10 cellular contexts compared by ENCODE assay signal in the genomic region with DNA sequence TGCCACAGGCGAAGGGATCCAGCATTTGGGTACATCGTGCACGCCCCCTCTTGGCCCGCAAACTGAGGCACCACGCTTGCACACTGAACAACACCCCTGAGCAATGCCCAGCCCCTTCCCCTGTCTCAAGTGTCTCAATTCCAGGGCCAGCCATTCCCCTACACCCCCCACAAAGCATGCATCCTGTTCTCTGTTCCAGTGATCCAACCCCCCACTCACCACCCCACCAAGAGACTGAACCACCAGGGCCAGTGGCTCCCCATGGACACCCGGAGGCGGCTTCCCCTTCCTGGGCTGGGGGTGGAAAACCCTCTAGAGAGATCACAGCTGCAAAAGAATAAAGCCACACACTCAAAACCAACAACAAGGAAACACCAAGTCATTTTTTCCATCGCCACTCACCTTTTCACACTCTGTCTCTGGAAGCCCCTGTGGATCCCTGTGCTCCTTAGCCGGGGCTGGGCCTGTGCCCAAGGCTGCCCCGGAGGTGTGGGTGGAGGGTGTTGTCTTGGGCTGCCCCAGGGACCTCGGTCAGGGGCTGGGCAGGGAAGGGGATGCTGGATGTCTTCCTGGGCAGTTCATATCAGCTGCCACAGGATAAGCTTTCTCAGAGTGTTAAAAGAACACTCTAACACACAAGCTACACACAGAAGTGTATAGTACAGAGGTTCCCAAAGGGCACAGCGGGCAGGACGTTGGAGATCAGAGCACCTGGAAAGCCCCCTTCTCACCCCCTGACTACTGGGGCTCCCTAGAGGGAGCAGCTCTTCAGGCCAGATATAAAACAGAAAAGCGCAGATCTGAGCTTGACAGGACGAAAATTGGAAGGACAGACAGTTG.
DNase-seq lines count a peak whose midpoint lies in the region; ATAC-seq, FAIRE-seq and TF ChIP-seq lines count a peak whose summit lies in the region.
"Had no signal": no experiment of that assay in that cellular context is flagged by ENCODE, and none has a peak within 500 bp of the region (broad histone marks: within the 10 kb centered on the region; RNA-seq: fewer than 3 reads in every experiment).

No MANE protein-coding gene starts in this region.

- FAIRE-seq in urothelium cell line (lab: Jason Lieb, UNC), result no peak

- H3K4me1 Mint-ChIP-seq in activated T-helper 17 cell treated with anti-CD3 and anti-CD28 coated beads, Interleukin-2, amount 50 U/mL, for 72 hours, result peaks cover 32% of the 10 kb centered on the region
- H3K4me1 Mint-ChIP-seq in osteocyte (ENCODE audit: unreplicated experiment), result peaks cover 44% of the 10 kb centered on the region
- H3K4me1 Mint-ChIP-seq: endodermal cell had no signal

- H3K4me2 ChIP-seq in BLaER1 treated with 17β-estradiol and CSF1 and Interleukin-3, amounts not matched to agents 10 nM and 100 nM, result peak overlapping the region; percentile 80 to 98 (median 90)
- H3K4me2 ChIP-seq: PC-9 had no signal

- H3K27ac ChIP-seq in BLaER1 treated with 17β-estradiol and CSF1 and Interleukin-3, amounts not matched to agents 10 nM and 100 nM, result peak overlapping the region; percentile 39 to 81 (median 68); a peak in 19 of 22 replicates
- H3K27ac ChIP-seq in esophagus squamous epithelium, result no peak overlapping the region
- H3K27ac ChIP-seq: PC-9 had no signal

- H3K9ac ChIP-seq in BLaER1 treated with 17β-estradiol and CSF1 and Interleukin-3, amounts not matched to agents 10 nM and 100 nM, result peak overlapping the region; percentile 14 to 70 (median 56); a peak in 17 of 22 replicates

- no peak for TF ChIP-seq CTCF in osteocyte (IDR thresholded peaks at IDR 0.05)
- no peak for TF ChIP-seq CTCF in esophagus squamous epithelium (IDR thresholded peaks at IDR 0.05)
- TF ChIP-seq CTCF in BE2C (IDR thresholded peaks at IDR 0.05; ENCODE audit: low read depth, low read length), result no peak

- no peak for TF ChIP-seq POLR2A in esophagus squamous epithelium (IDR thresholded peaks at IDR 0.05)

- peak overlapping the region in 8 of 10 experiments; percentile 5 to 43 (median 30); a peak in 7 of 20 replicates for H3K4me3 ChIP-seq in BLaER1 treated with 17β-estradiol and CSF1 and Interleukin-3, amounts not matched to agents 10 nM and 100 nM
- no peak overlapping the region for H3K4me3 ChIP-seq in esophagus squamous epithelium
- H3K4me3 ChIP-seq in BE2C (ENCODE audit: low read depth, low read length), result no peak overlapping the region
- H3K4me3 ChIP-seq: PC-9 had no signal

- WGBS in esophagus squamous epithelium, 2 donors, result 76 to 88% methylated on average over 9 to 13 of the region's 15 CpGs

- peak; percentile 76 for ATAC-seq in activated T-helper 17 cell treated with anti-CD3 and anti-CD28 coated beads, Interleukin-2, amount 50 U/mL, for 72 hours (replicated peaks)
- ATAC-seq: T-cell had no signal

- peak; percentile 23 for DNase-seq in GDM1 (lab: John Stamatoyannopoulos, UW)
- no peak for DNase-seq in osteocyte (ENCODE audit: extremely low spot score, unreplicated experiment)
- no peak for DNase-seq in esophagus squamous epithelium (lab: John Stamatoyannopoulos, UW)
- DNase-seq in BE2C, result no peak
- no peak for DNase-seq in urothelium cell line (ENCODE audit: low spot score)
- DNase-seq: PC-9, T-cell had no signal

- peak overlapping the region; percentile 85 for H3K27ac Mint-ChIP-seq in activated T-helper 17 cell treated with anti-CD3 and anti-CD28 coated beads, Interleukin-2, amount 50 U/mL, for 72 hours
- peak overlapping the region; percentile 74 for H3K27ac Mint-ChIP-seq in osteocyte (ENCODE audit: unreplicated experiment)
- H3K27ac Mint-ChIP-seq: T-cell had no signal

- H3K9me3 Mint-ChIP-seq in activated T-helper 17 cell treated with anti-CD3 and anti-CD28 coated beads, Interleukin-2, amount 50 U/mL, for 72 hours, result peaks cover 6% of the 10 kb centered on the region
- peaks cover 5% of the 10 kb centered on the region for H3K9me3 Mint-ChIP-seq in osteocyte (ENCODE audit: unreplicated experiment)

- no peaks in the 10 kb centered on the region for H3K27me3 Mint-ChIP-seq in activated T-helper 17 cell treated with anti-CD3 and anti-CD28 coated beads, Interleukin-2, amount 50 U/mL, for 72 hours
- no peaks in the 10 kb centered on the region for H3K27me3 Mint-ChIP-seq in osteocyte (ENCODE audit: unreplicated experiment)

- peaks cover 6 to 15% (median 11%) of the 10 kb centered on the region in 11 experiments for H3K9me3 ChIP-seq in BLaER1 treated with 17β-estradiol and CSF1 and Interleukin-3, amounts not matched to agents 10 nM and 100 nM (replicated peaks in 1 of 11)
- H3K9me3 ChIP-seq in esophagus squamous epithelium (peaks cover 0 to 6% (median 6%) of the 10 kb centered on the region in 3 donors), BE2C (no peaks in the 10 kb centered on the region; the same call in 1 of the 2 replicates)

- 0 out of 22 replicates have a peak, but pooled peaks cover 0 to 2% (median 0%) of the 10 kb centered on the region in 11 experiments for H3K36me3 ChIP-seq in BLaER1 treated with 17β-estradiol and CSF1 and Interleukin-3, amounts not matched to agents 10 nM and 100 nM
- H3K36me3 ChIP-seq in esophagus squamous epithelium (no peaks in the 10 kb centered on the region), BE2C (no peaks in the 10 kb centered on the region)

- intact Hi-C loops in esophagus squamous epithelium (cut with DNase I), result no loop called here

- no peaks in the 10 kb centered on the region for H3K27me3 ChIP-seq in BLaER1 treated with 17β-estradiol and CSF1 and Interleukin-3, amounts not matched to agents 10 nM and 100 nM
- H3K27me3 ChIP-seq in esophagus squamous epithelium (no peaks in the 10 kb centered on the region), BE2C (no peaks in the 10 kb centered on the region)

- H3K36me3 Mint-ChIP-seq in activated T-helper 17 cell treated with anti-CD3 and anti-CD28 coated beads, Interleukin-2, amount 50 U/mL, for 72 hours (ENCODE audit: low read depth), result peaks cover 7% of the 10 kb centered on the region
- H3K36me3 Mint-ChIP-seq in osteocyte (ENCODE audit: unreplicated experiment), result no peaks in the 10 kb centered on the region

- H4K20me1 ChIP-seq in BLaER1 treated with 17β-estradiol and CSF1 and Interleukin-3, amounts not matched to agents 10 nM and 100 nM, result no peaks in the 10 kb centered on the region

- peak overlapping the region; percentile 66 for H3K4me3 Mint-ChIP-seq in activated T-helper 17 cell treated with anti-CD3 and anti-CD28 coated beads, Interleukin-2, amount 50 U/mL, for 72 hours
- no peak overlapping the region for H3K4me3 Mint-ChIP-seq in osteocyte (ENCODE audit: unreplicated experiment)
- H3K4me3 Mint-ChIP-seq: endodermal cell, T-cell had no signal

- H3K4me1 ChIP-seq in BLaER1 treated with 17β-estradiol and CSF1 and Interleukin-3, amounts not matched to agents 10 nM and 100 nM, result peaks cover 73 to 97% (median 91%) of the 10 kb centered on the region in 10 experiments
- H3K4me1 ChIP-seq in esophagus squamous epithelium, result peaks cover 0 to 11% (median 4%) of the 10 kb centered on the region in 3 donors
- H3K4me1 ChIP-seq in BE2C, result peaks cover 8% of the 10 kb centered on the region

Comparison
In these comparisons a context has a peak if more than half of its experiments do, and no peak if none do; other contexts are left out.
1. H3K27ac ChIP-seq: peak in BLaER1 treated with 17β-estradiol and CSF1 and Interleukin-3, amounts not matched to agents 10 nM and 100 nM (11 of 11); none in esophagus squamous epithelium (0 of 4).
2. H3K4me3 ChIP-seq: peak in BLaER1 treated with 17β-estradiol and CSF1 and Interleukin-3, amounts not matched to agents 10 nM and 100 nM (8 of 10); none in esophagus squamous epithelium (0 of 4) and BE2C (single experiment).